In the genomic region with DNA sequence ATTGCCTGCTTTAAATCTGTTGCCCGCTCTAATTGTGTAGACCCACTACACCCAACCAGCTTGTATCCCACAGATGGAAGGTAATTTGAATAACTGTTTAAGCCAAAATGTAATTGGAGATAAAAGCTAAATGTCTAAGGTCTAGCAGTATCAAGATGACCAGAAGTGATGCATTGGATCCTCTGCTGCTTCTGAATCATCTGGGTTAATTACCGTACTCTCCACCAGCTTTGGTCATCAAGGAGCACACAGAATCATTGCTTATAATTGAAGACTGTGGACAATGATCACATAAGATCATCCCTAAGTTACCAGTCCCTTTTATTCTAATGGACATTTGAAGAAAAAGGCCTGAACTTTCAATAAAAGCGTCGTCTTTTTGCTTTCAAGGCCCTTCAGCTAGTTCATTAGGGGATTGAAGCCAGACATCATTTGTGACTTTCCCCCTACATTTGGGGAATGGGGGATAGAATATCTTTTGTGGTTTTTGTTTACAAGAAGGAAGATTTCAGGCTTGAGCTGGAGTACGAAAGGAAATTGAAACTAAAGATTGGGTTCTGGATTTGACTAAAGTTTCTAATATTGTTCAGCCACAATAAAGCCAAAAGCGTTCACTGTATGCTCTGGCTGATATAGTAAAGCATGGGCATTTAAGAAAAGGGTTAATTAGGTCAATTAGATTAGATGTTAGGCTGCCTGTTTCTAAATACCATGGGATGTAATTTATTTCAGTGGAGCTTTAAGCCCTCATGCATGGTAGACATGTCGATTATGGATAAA, we compare ENCODE assay signal across 12 cellular contexts.
DNase-seq lines count a peak whose midpoint lies in the region; ATAC-seq and TF ChIP-seq lines count a peak whose summit lies in the region.
"Had no signal": no experiment of that assay in that cellular context is flagged by ENCODE, and none has a peak within 500 bp of the region (broad histone marks: within the 10 kb centered on the region; RNA-seq: fewer than 3 reads in every experiment).

No MANE protein-coding gene starts in this region.

- DNase-seq in ELR (ENCODE audit: low read depth) (peak; percentile 57), erythroblast (lab: John Stamatoyannopoulos, UW) (peak; percentile 22 to 33), NCI-H2107 (lab: John Stamatoyannopoulos, UW) (no peak), NCI-H526 treated with DMSO at 0.1 percent for 48 hours (lab: John Stamatoyannopoulos, UW) (no peak)
- DNase-seq: DMS79, esophagus squamous epithelium, NCI-H1694 treated with DMSO at 0.1 percent for 48 hours, upper lobe of right lung had no signal

- TF ChIP-seq POLR2A in erythroblast (IDR thresholded peaks at IDR 0.05; ENCODE audit: low read length), result no peak

- peak; percentile 47 for ATAC-seq in GM19351 (IDR thresholded peaks at IDR 0.05; ENCODE audit: unreplicated experiment)
- peak; percentile 36 for ATAC-seq in HG03280 (IDR thresholded peaks at IDR 0.05; ENCODE audit: unreplicated experiment)
- ATAC-seq in GM19455 (IDR thresholded peaks at IDR 0.05; ENCODE audit: unreplicated experiment), result no peak
- ATAC-seq: Panc1, upper lobe of right lung had no signal

Comparison
In these comparisons a context has a peak if more than half of its experiments do, and no peak if none do; other contexts are left out.
1. DNase-seq: peak in ELR (single experiment) and erythroblast (2 of 2); none in NCI-H2107 (single experiment) and NCI-H526 treated with DMSO at 0.1 percent for 48 hours (single experiment).